Comparison of ENCODE assay signal across 1 cellular context in genomic region chr19:14472202-14472961, GRCh38.
TF ChIP-seq lines count a peak whose summit lies in the region.

No MANE protein-coding gene starts in this region.

TF ChIP-seq in K562, 482 proteins besides CTCF, POLR2A, EP300 and RAD21 (continued from another document and continues in another):
- TF ChIP-seq, protein P1, sequence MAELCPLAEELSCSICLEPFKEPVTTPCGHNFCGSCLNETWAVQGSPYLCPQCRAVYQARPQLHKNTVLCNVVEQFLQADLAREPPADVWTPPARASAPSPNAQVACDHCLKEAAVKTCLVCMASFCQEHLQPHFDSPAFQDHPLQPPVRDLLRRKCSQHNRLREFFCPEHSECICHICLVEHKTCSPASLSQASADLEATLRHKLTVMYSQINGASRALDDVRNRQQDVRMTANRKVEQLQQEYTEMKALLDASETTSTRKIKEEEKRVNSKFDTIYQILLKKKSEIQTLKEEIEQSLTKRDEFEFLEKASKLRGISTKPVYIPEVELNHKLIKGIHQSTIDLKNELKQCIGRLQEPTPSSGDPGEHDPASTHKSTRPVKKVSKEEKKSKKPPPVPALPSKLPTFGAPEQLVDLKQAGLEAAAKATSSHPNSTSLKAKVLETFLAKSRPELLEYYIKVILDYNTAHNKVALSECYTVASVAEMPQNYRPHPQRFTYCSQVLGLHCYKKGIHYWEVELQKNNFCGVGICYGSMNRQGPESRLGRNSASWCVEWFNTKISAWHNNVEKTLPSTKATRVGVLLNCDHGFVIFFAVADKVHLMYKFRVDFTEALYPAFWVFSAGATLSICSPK (IDR thresholded peaks at IDR 0.05; ENCODE audit: borderline replicate concordance), result no peak
- TF ChIP-seq ELK3 (CRISPR knock-in tag; IDR thresholded peaks at IDR 0.05), result no peak
- TF ChIP-seq, protein P2, sequence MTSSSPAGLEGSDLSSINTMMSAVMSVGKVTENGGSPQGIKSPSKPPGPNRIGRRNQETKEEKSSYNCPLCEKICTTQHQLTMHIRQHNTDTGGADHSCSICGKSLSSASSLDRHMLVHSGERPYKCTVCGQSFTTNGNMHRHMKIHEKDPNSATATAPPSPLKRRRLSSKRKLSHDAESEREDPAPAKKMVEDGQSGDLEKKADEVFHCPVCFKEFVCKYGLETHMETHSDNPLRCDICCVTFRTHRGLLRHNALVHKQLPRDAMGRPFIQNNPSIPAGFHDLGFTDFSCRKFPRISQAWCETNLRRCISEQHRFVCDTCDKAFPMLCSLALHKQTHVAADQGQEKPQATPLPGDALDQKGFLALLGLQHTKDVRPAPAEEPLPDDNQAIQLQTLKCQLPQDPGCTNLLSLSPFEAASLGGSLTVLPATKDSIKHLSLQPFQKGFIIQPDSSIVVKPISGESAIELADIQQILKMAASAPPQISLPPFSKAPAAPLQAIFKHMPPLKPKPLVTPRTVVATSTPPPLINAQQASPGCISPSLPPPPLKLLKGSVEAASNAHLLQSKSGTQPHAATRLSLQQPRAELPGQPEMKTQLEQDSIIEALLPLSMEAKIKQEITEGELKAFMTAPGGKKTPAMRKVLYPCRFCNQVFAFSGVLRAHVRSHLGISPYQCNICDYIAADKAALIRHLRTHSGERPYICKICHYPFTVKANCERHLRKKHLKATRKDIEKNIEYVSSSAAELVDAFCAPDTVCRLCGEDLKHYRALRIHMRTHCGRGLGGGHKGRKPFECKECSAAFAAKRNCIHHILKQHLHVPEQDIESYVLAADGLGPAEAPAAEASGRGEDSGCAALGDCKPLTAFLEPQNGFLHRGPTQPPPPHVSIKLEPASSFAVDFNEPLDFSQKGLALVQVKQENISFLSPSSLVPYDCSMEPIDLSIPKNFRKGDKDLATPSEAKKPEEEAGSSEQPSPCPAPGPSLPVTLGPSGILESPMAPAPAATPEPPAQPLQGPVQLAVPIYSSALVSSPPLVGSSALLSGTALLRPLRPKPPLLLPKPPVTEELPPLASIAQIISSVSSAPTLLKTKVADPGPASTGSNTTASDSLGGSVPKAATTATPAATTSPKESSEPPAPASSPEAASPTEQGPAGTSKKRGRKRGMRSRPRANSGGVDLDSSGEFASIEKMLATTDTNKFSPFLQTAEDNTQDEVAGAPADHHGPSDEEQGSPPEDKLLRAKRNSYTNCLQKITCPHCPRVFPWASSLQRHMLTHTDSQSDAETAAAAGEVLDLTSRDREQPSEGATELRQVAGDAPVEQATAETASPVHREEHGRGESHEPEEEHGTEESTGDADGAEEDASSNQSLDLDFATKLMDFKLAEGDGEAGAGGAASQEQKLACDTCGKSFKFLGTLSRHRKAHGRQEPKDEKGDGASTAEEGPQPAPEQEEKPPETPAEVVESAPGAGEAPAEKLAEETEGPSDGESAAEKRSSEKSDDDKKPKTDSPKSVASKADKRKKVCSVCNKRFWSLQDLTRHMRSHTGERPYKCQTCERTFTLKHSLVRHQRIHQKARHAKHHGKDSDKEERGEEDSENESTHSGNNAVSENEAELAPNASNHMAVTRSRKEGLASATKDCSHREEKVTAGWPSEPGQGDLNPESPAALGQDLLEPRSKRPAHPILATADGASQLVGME (CRISPR knock-in tag; IDR thresholded peaks at IDR 0.05), result no peak
- TF ChIP-seq, protein P3, sequence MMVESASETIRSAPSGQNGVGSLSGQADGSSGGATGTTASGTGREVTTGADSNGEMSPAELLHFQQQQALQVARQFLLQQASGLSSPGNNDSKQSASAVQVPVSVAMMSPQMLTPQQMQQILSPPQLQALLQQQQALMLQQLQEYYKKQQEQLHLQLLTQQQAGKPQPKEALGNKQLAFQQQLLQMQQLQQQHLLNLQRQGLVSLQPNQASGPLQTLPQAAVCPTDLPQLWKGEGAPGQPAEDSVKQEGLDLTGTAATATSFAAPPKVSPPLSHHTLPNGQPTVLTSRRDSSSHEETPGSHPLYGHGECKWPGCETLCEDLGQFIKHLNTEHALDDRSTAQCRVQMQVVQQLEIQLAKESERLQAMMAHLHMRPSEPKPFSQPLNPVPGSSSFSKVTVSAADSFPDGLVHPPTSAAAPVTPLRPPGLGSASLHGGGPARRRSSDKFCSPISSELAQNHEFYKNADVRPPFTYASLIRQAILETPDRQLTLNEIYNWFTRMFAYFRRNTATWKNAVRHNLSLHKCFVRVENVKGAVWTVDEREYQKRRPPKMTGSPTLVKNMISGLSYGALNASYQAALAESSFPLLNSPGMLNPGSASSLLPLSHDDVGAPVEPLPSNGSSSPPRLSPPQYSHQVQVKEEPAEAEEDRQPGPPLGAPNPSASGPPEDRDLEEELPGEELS (CRISPR knock-in tag; IDR thresholded peaks at IDR 0.05; ENCODE audit: borderline replicate concordance), result no peak
- no peak for TF ChIP-seq MCM3 (IDR thresholded peaks at IDR 0.05)
- no peak for TF ChIP-seq PHB (CRISPR knock-in tag; IDR thresholded peaks at IDR 0.05)
- no peak for TF ChIP-seq ZNF445 (CRISPR knock-in tag; IDR thresholded peaks at IDR 0.05; ENCODE audit: low read depth)
- TF ChIP-seq NCOA6 (IDR thresholded peaks at IDR 0.05), result no peak
- no peak for TF ChIP-seq DIDO1 (tag; IDR thresholded peaks at IDR 0.05; ENCODE audit: low read depth)
- TF ChIP-seq CBFA2T2 (conservative IDR thresholded peaks at IDR 0.05), result no peak
- no peak for TF ChIP-seq XRCC4 (IDR thresholded peaks at IDR 0.05; ENCODE audit: extremely low read depth, insufficient read depth, insufficient read length)
- 0 out of 2 replicates have a peak, but pooled peaks have one; percentile 11 for TF ChIP-seq KLF16 (IDR thresholded peaks at IDR 0.05)
- TF ChIP-seq ZNF133 (CRISPR knock-in tag; IDR thresholded peaks at IDR 0.05), result no peak
- peak; percentile 74; the same call in 1 of the 2 replicates for TF ChIP-seq MYNN (IDR thresholded peaks at IDR 0.05)
- TF ChIP-seq MYNN (CRISPR knock-in tag; IDR thresholded peaks at IDR 0.05), result no peak
- no peak for TF ChIP-seq CEBPB (tag; IDR thresholded peaks at IDR 0.05)
- TF ChIP-seq ZNF143 (CRISPR knock-in tag; IDR thresholded peaks at IDR 0.05), result no peak
- peak; percentile 71 for TF ChIP-seq CTBP1 (IDR thresholded peaks at IDR 0.05; ENCODE audit: borderline replicate concordance)
- no peak for TF ChIP-seq ZNF780A (CRISPR knock-in tag; IDR thresholded peaks at IDR 0.05)
- TF ChIP-seq GTF2F1 (IDR thresholded peaks at IDR 0.05; ENCODE audit: low read depth, low read length), result no peak
- TF ChIP-seq ZNF232 (CRISPR knock-in tag; IDR thresholded peaks at IDR 0.05), result no peak
- peak; percentile 62; the same call in 1 of the 2 replicates for TF ChIP-seq TCF7 (IDR thresholded peaks at IDR 0.05; ENCODE audit: borderline replicate concordance)
- 0 out of 2 replicates have a peak, but pooled peaks have one; percentile 62 for TF ChIP-seq KLF13 (tag; IDR thresholded peaks at IDR 0.05; ENCODE audit: borderline replicate concordance, low read depth)
- TF ChIP-seq, protein P4, sequence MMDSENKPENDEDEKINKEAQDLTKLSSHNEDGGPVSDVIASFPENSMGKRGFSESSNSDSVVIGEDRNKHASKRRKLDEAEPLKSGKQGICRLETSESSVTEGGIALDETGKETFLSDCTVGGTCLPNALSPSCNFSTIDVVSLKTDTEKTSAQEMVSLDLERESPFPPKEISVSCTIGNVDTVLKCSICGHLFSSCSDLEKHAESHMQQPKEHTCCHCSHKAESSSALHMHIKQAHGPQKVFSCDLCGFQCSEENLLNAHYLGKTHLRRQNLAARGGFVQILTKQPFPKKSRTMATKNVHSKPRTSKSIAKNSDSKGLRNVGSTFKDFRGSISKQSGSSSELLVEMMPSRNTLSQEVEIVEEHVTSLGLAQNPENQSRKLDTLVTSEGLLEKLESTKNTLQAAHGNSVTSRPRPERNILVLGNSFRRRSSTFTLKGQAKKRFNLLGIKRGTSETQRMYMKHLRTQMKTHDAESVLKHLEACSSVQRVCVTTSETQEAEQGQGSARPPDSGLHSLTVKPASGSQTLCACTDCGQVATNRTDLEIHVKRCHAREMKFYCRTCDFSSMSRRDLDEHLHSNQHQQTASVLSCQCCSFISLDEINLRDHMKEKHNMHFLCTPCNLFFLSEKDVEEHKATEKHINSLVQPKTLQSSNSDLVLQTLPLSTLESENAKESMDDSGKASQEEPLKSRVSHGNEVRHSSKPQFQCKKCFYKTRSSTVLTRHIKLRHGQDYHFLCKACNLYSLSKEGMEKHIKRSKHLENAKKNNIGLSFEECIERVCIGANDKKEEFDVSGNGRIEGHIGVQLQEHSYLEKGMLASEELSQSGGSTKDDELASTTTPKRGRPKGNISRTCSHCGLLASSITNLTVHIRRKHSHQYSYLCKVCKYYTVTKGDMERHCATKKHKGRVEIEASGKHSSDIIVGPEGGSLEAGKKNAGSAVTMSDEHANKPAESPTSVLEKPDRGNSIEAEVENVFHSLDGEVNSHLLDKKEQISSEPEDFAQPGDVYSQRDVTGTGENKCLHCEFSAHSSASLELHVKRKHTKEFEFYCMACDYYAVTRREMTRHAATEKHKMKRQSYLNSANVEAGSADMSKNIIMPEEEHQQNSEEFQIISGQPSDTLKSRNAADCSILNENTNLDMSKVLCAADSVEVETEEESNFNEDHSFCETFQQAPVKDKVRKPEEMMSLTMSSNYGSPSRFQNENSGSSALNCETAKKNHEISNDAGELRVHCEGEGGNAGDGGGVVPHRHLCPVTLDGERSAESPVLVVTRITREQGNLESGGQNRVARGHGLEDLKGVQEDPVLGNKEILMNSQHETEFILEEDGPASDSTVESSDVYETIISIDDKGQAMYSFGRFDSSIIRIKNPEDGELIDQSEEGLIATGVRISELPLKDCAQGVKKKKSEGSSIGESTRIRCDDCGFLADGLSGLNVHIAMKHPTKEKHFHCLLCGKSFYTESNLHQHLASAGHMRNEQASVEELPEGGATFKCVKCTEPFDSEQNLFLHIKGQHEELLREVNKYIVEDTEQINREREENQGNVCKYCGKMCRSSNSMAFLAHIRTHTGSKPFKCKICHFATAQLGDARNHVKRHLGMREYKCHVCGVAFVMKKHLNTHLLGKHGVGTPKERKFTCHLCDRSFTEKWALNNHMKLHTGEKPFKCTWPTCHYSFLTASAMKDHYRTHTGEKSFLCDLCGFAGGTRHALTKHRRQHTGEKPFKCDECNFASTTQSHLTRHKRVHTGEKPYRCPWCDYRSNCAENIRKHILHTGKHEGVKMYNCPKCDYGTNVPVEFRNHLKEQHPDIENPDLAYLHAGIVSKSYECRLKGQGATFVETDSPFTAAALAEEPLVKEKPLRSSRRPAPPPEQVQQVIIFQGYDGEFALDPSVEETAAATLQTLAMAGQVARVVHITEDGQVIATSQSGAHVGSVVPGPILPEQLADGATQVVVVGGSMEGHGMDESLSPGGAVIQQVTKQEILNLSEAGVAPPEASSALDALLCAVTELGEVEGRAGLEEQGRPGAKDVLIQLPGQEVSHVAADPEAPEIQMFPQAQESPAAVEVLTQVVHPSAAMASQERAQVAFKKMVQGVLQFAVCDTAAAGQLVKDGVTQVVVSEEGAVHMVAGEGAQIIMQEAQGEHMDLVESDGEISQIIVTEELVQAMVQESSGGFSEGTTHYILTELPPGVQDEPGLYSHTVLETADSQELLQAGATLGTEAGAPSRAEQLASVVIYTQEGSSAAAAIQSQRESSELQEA (IDR thresholded peaks at IDR 0.05; ENCODE audit: low read depth), result no peak
- no peak for TF ChIP-seq PHF8 (IDR thresholded peaks at IDR 0.05; ENCODE audit: borderline replicate concordance, low read length)
- TF ChIP-seq, protein P5, sequence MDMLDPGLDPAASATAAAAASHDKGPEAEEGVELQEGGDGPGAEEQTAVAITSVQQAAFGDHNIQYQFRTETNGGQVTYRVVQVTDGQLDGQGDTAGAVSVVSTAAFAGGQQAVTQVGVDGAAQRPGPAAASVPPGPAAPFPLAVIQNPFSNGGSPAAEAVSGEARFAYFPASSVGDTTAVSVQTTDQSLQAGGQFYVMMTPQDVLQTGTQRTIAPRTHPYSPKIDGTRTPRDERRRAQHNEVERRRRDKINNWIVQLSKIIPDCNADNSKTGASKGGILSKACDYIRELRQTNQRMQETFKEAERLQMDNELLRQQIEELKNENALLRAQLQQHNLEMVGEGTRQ (CRISPR knock-in tag; IDR thresholded peaks at IDR 0.05), result no peak
- TF ChIP-seq CBX2 (IDR thresholded peaks at IDR 0.05; ENCODE audit: insufficient read depth, low read length, poor library complexity, severe bottlenecking), result no peak
- TF ChIP-seq, protein P6, sequence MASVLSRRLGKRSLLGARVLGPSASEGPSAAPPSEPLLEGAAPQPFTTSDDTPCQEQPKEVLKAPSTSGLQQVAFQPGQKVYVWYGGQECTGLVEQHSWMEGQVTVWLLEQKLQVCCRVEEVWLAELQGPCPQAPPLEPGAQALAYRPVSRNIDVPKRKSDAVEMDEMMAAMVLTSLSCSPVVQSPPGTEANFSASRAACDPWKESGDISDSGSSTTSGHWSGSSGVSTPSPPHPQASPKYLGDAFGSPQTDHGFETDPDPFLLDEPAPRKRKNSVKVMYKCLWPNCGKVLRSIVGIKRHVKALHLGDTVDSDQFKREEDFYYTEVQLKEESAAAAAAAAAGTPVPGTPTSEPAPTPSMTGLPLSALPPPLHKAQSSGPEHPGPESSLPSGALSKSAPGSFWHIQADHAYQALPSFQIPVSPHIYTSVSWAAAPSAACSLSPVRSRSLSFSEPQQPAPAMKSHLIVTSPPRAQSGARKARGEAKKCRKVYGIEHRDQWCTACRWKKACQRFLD (CRISPR knock-in tag; IDR thresholded peaks at IDR 0.05), result no peak
- TF ChIP-seq ILF3 (IDR thresholded peaks at IDR 0.05; ENCODE audit: borderline replicate concordance), result no peak
- no peak for TF ChIP-seq EHMT2 (IDR thresholded peaks at IDR 0.05)
- no peak for TF ChIP-seq KAT7 (CRISPR knock-in tag; IDR thresholded peaks at IDR 0.05; ENCODE audit: borderline replicate concordance)
- TF ChIP-seq TAL1 (IDR thresholded peaks at IDR 0.05), result no peak
- TF ChIP-seq PCBP2 (IDR thresholded peaks at IDR 0.05; ENCODE audit: low read depth, low read length, poor library complexity, severe bottlenecking), result no peak
- no peak for TF ChIP-seq ETV1 (tag; conservative IDR thresholded peaks at IDR 0.05; ENCODE audit: low read depth)
- no peak for TF ChIP-seq SMARCB1 (IDR thresholded peaks at IDR 0.05; ENCODE audit: insufficient read length, low read depth)
- no peak for TF ChIP-seq NCOA2 (IDR thresholded peaks at IDR 0.05; ENCODE audit: partially characterized antibody in 2 of 2)
- TF ChIP-seq, protein P7, sequence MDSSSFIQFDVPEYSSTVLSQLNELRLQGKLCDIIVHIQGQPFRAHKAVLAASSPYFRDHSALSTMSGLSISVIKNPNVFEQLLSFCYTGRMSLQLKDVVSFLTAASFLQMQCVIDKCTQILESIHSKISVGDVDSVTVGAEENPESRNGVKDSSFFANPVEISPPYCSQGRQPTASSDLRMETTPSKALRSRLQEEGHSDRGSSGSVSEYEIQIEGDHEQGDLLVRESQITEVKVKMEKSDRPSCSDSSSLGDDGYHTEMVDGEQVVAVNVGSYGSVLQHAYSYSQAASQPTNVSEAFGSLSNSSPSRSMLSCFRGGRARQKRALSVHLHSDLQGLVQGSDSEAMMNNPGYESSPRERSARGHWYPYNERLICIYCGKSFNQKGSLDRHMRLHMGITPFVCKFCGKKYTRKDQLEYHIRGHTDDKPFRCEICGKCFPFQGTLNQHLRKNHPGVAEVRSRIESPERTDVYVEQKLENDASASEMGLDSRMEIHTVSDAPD (CRISPR knock-in tag; IDR thresholded peaks at IDR 0.05), result no peak
- 0 out of 2 replicates have a peak, but pooled peaks have one; percentile 30 for TF ChIP-seq DMBX1 (CRISPR knock-in tag; IDR thresholded peaks at IDR 0.05; ENCODE audit: borderline replicate concordance)
- peak; percentile 59; the same call in 1 of the 2 replicates for TF ChIP-seq EGR1 (conservative IDR thresholded peaks at IDR 0.05)
- peak; percentile 74 for TF ChIP-seq HMGN3 (IDR thresholded peaks at IDR 0.05; ENCODE audit: borderline replicate concordance, extremely low read depth, insufficient read length, low read depth, low read length)
